Comparison of ENCODE assay signal across 29 cellular contexts in genomic region chr22:19728836-19729235, GRCh38. TPM values are rescaled to one million over a fixed set of nuclear protein-coding genes. Genes with fewer than 3 reads are reported as not detected.
"Had no signal": no experiment of that assay in that cellular context is flagged by ENCODE, and none has a peak within 500 bp of the region (broad histone marks: within the 10 kb centered on the region; RNA-seq: fewer than 3 reads in every experiment).

No MANE protein-coding gene starts in this region.

- H3K4me3 Mint-ChIP-seq: naive thymus-derived CD4-positive, alpha-beta T cell; nephron progenitor cell; stimulated activated naive B cell treated with anti-CD40 and anti-IgM and Interleukin-4, amounts not matched to agents 10 μg/mL and 1 μg/mL and 100 μg/mL, for 72 hours; stimulated activated naive CD8-positive, alpha-beta T cell treated with anti-CD3 and anti-CD28 coated beads, Interleukin-15, amount 100 ng/mL, for 72 hours had no signal

- H3K36me3 ChIP-seq: heart left ventricle, right lobe of liver, tibial nerve, upper lobe of right lung had no signal

- FAIRE-seq: endometrium, frontal cortex had no signal

- ATAC-seq: esophagus mucosa; heart left ventricle; left colon; left ventricle myocardium superior; naive thymus-derived CD4-positive, alpha-beta T cell; psoas muscle; right lobe of liver; stimulated activated naive B cell treated with anti-CD40 and anti-IgM and Interleukin-4, amounts not matched to agents 10 μg/mL and 1 μg/mL and 100 μg/mL, for 72 hours; stimulated activated naive CD8-positive, alpha-beta T cell treated with anti-CD3 and anti-CD28 coated beads, Interleukin-15, amount 100 ng/mL, for 72 hours; upper lobe of right lung had no signal

- H3K27ac ChIP-seq: heart left ventricle, neutrophil, psoas muscle, right lobe of liver, spleen, testis, tibial nerve, upper lobe of right lung had no signal

- H3K9me3 Mint-ChIP-seq: stimulated activated naive B cell treated with anti-CD40 and anti-IgM and Interleukin-4, amounts not matched to agents 10 μg/mL and 1 μg/mL and 100 μg/mL, for 72 hours; stimulated activated naive CD8-positive, alpha-beta T cell treated with anti-CD3 and anti-CD28 coated beads, Interleukin-15, amount 100 ng/mL, for 72 hours had no signal

- H3K4me1 ChIP-seq: psoas muscle, testis had no signal

- H3K27ac Mint-ChIP-seq: naive thymus-derived CD4-positive, alpha-beta T cell; nephron progenitor cell; stimulated activated naive B cell treated with anti-CD40 and anti-IgM and Interleukin-4, amounts not matched to agents 10 μg/mL and 1 μg/mL and 100 μg/mL, for 72 hours; stimulated activated naive CD8-positive, alpha-beta T cell treated with anti-CD3 and anti-CD28 coated beads, Interleukin-15, amount 100 ng/mL, for 72 hours had no signal

- H3K27me3 ChIP-seq: right lobe of liver, testis, upper lobe of right lung had no signal

- DNase-seq: effector memory CD4-positive, alpha-beta T cell; heart left ventricle; hippocampal formation; left colon; left ventricle myocardium superior; mesenchymal stem cell; midbrain; naive thymus-derived CD4-positive, alpha-beta T cell; nephron progenitor cell; psoas muscle; retina; right lobe of liver; spleen; stimulated activated CD4-positive, alpha-beta T cell treated with anti-CD3 and anti-CD28 coated beads, Interleukin-15, amount 100 ng/mL, for 24 hours; stimulated activated CD4-positive, alpha-beta T cell treated with anti-CD3 and anti-CD28 coated beads, Interleukin-1b, Interleukin-23, amount 100 ng/mL, for 48 hours; stimulated activated CD4-positive, alpha-beta T cell treated with anti-CD3 and anti-CD28 coated beads, Interleukin-4, amount 100 ng/mL, for 24 hours; stimulated activated naive B cell treated with anti-CD40 and anti-IgM and Interleukin-4, amounts not matched to agents 10 μg/mL and 1 μg/mL and 100 μg/mL, for 72 hours; stimulated activated naive CD8-positive, alpha-beta T cell treated with anti-CD3 and anti-CD28 coated beads, Interleukin-15, amount 100 ng/mL, for 72 hours; testis; upper lobe of right lung had no signal

- H3K9me3 ChIP-seq: heart left ventricle, neutrophil, psoas muscle, right lobe of liver, spleen, testis, tibial nerve, upper lobe of right lung had no signal

- H3K4me3 ChIP-seq: heart left ventricle, lung, psoas muscle, right lobe of liver, spleen, testis, tibial nerve, upper lobe of right lung had no signal

RNA-seq across cellular contexts. Expression of gene GP1BB, which starts 5.5 kb away (rescaled TPM):
- total RNA-seq: left ventricle myocardium superior had no signal

RNA-seq across cellular contexts. Expression of gene TBX1, which starts 31.7 kb away (rescaled TPM):
- total RNA-seq: fibroblast of lung, frontal cortex, kidney epithelial cell, osteoblast had no signal
